In the genomic region with DNA sequence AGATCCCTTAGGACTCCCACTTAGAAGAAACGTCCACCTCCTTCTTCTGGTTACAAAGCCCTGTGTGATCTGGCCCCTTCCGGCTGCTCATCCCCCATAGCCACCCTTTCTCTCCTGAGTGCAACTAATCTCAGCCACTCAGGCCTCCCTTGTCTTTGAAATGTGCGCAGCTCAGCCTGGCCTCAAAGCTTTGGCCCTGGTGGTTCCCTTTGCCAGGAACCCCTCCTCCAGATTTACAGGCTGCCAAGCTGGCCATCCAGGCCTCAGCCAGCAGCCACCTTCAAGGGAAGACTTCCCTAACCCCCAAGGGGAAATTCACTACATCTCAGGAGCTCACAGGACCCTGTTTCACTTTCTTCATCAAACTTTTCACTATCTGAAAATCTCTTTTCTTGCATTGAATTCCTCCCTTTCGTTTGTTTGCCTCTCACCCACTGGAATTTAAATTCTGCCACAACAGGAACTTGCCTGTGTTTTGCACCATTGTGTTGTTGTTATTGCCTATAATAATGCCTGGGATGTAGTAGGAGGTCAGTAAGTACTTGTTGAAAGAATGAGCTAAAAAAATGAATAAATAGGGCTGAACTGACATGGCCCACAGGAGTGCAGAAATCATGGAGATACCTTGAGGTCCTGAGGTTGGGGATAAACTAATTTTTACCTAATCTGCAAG, we compare ENCODE assay signal across 13 cellular contexts.
DNase-seq lines count a peak whose midpoint lies in the region; ATAC-seq, FAIRE-seq and TF ChIP-seq lines count a peak whose summit lies in the region.
"Had no signal": no experiment of that assay in that cellular context is flagged by ENCODE, and none has a peak within 500 bp of the region (broad histone marks: within the 10 kb centered on the region; RNA-seq: fewer than 3 reads in every experiment).

No MANE protein-coding gene starts in this region.

- RAD21 ChIA-PET in GM12878 (lab: Charles Lee; ENCODE audit: unreplicated experiment): no interaction called here

- no peak for TF ChIP-seq CTCF in GM12878 (IDR thresholded peaks at IDR 0.05 in 2 of 3, conservative IDR thresholded peaks at IDR 0.05 in 1 of 3; ENCODE audit: control insufficient read depth in 2 of 3, extremely low read depth in 1 of 3, insufficient read depth in 1 of 3, low read depth in 3 of 3, low read length in 3 of 3)

- peak overlapping the region; percentile 33; the same call in 1 of the 2 replicates for H2AFZ ChIP-seq in GM12878 (ENCODE audit: control insufficient read depth, low read depth, low read length)
- H2AFZ ChIP-seq in mesenchymal stem cell (ENCODE audit: low read depth, low read length): peak overlapping the region; percentile 8

- no peaks in the 10 kb centered on the region for H3K79me1 ChIP-seq in mesenchymal stem cell (replicated peaks; ENCODE audit: low read length, poor library complexity, severe bottlenecking)

- SMC1A ChIA-PET in GM12878 (lab: Charles Lee; ENCODE audit: uncharacterized antibody, unreplicated experiment): no interaction called here

- ATAC-seq in GM12878 (no peak), HG02763 (IDR thresholded peaks at IDR 0.05; ENCODE audit: unreplicated experiment) (no peak)

- intact Hi-C loops in GM12878 (cut with micrococcal nuclease; ENCODE audit: unreplicated experiment): no loop called here

- DNase-seq in M059J (ENCODE audit: low read depth): peak; percentile 44
- DNase-seq in GM12878 (ENCODE audit: low read depth, low spot score): no peak
- no peak for DNase-seq in mesenchymal stem cell
- no peak for DNase-seq in GM03348 (ENCODE audit: low spot score)
- DNase-seq in foreskin melanocyte: no peak
- DNase-seq: activated CD4-positive, alpha-beta T cell treated with anti-CD3 and anti-CD28 coated beads for 4 hours; activated T-cell treated with anti-CD3 and anti-CD28 coated beads for 4 hours; colonic mucosa; esophagus squamous epithelium; NCI-H1417 had no signal

- peak overlapping the region; percentile 88 for H4K8ac ChIP-seq in mesenchymal stem cell (ENCODE audit: low read length)

- no TSS peak for BruUV-seq in GM12878 (replicated peaks; lab: Mats Ljungman, UMichigan)

- H3K36me3 ChIP-seq in GM12878 (ENCODE audit: control insufficient read depth in 2 of 2, insufficient read depth in 2 of 2, low read length in 1 of 2) (no peaks in the 10 kb centered on the region), mesenchymal stem cell (ENCODE audit: control insufficient read depth in 1 of 2, insufficient read depth in 2 of 2, low read depth in 1 of 2, low read length in 2 of 2) (no peaks in the 10 kb centered on the region), subcutaneous abdominal adipose tissue (ENCODE audit: control insufficient read depth in 5 of 5, insufficient read depth in 5 of 5, low read length in 5 of 5) (no peaks in the 10 kb centered on the region)
- H3K36me3 ChIP-seq: colonic mucosa, esophagus squamous epithelium had no signal

- H3K9ac ChIP-seq in GM12878 (ENCODE audit: control insufficient read depth, insufficient read depth, low read length) (no peak overlapping the region), mesenchymal stem cell (ENCODE audit: low read length) (peak overlapping the region; percentile 74), subcutaneous abdominal adipose tissue (ENCODE audit: low read length in 5 of 5) (no peak overlapping the region)

- no peak overlapping the region for H4K91ac ChIP-seq in mesenchymal stem cell (ENCODE audit: low read length)

- WGBS in GM12878 (ENCODE audit: insufficient coverage, insufficient replicate concordance, low lambda C conversion rate, missing lambda C conversion rate): 20% methylated on average over 4 of the region's 4 CpGs
- WGBS in mesenchymal stem cell: 46% methylated on average over 4 of the region's 4 CpGs

- POLR2A ChIA-PET in GM12878 (lab: Charles Lee): no interaction called here

- H3K4me3 ChIP-seq in GM12878 (no peak overlapping the region), mesenchymal stem cell (ENCODE audit: insufficient read depth in 1 of 2, low read depth in 1 of 2, low read length in 2 of 2) (no peak overlapping the region), subcutaneous abdominal adipose tissue (ENCODE audit: low read depth in 1 of 5, low read length in 5 of 5) (no peak overlapping the region)
- H3K4me3 ChIP-seq: colonic mucosa, esophagus squamous epithelium, lung had no signal

- TF ChIP-seq EP300 in GM12878 (IDR thresholded peaks at IDR 0.05; ENCODE audit: borderline replicate concordance in 1 of 2, control insufficient read depth in 1 of 2, low read depth in 2 of 2, low read length in 2 of 2): no peak

- H2BK15ac ChIP-seq in mesenchymal stem cell (ENCODE audit: low read depth, poor library complexity, severe bottlenecking): no peak overlapping the region

- H3K4me1 ChIP-seq in GM12878 (ENCODE audit: control insufficient read depth, insufficient read depth, low read length) (no peaks in the 10 kb centered on the region), mesenchymal stem cell (ENCODE audit: control insufficient read depth, insufficient read depth, low read depth, low read length) (peaks cover 13% of the 10 kb centered on the region), subcutaneous abdominal adipose tissue (ENCODE audit: control insufficient read depth in 5 of 5, insufficient read depth in 5 of 5, low read length in 5 of 5) (peaks cover 0 to 47% (median 7%) of the 10 kb centered on the region in 5 donors)
- H3K4me1 ChIP-seq: colonic mucosa, esophagus squamous epithelium had no signal

- H4K20me1 ChIP-seq in GM12878 (ENCODE audit: control insufficient read depth, insufficient read depth): no peaks in the 10 kb centered on the region

- CTCF ChIA-PET in GM12878 (lab: Yijun Ruan, JAX): interaction anchor here (1.1 kb wide), 1 partner anchor 9 kb away, joined by 3 read pairs; no protein-coding TSS in a partner anchor

- no peaks in the 10 kb centered on the region for H3K79me2 ChIP-seq in GM12878 (ENCODE audit: control insufficient read depth, insufficient read depth, low read length)

- peak overlapping the region; percentile 23 to 62 for H3K18ac ChIP-seq in mesenchymal stem cell (ENCODE audit: low read depth in 1 of 2, low read length in 2 of 2)

- H3K27ac ChIP-seq in GM12878 (ENCODE audit: control insufficient read depth, insufficient read depth): no peak overlapping the region
- H3K27ac ChIP-seq in mesenchymal stem cell (ENCODE audit: low read length, poor library complexity, severe bottlenecking): peak overlapping the region; percentile 72
- peak overlapping the region; percentile 9 for H3K27ac ChIP-seq in subcutaneous abdominal adipose tissue (ENCODE audit: low read depth, low read length)
- H3K27ac ChIP-seq: colonic mucosa had no signal

- H2BK120ac ChIP-seq in mesenchymal stem cell (ENCODE audit: low read depth, low read length): peak overlapping the region; percentile 86

- no peak for TF ChIP-seq POLR2A in GM12878 (IDR thresholded peaks at IDR 0.05; ENCODE audit: low read depth, low read length)

- no peak for TF ChIP-seq RAD21 in GM12878 (IDR thresholded peaks at IDR 0.05; ENCODE audit: insufficient read depth, low read depth, low read length)

- H3K27me3 ChIP-seq in GM12878 (replicated peaks in 1 of 2; ENCODE audit: control insufficient read depth in 2 of 2, insufficient read depth in 2 of 2, low read length in 1 of 2): no peaks in the 10 kb centered on the region
- H3K27me3 ChIP-seq in mesenchymal stem cell (ENCODE audit: control insufficient read depth in 1 of 2, insufficient read depth in 1 of 2, low read length in 2 of 2): no peaks in the 10 kb centered on the region
- peaks cover 0 to 5% (median 0%) of the 10 kb centered on the region in 5 donors for H3K27me3 ChIP-seq in subcutaneous abdominal adipose tissue (ENCODE audit: control insufficient read depth in 5 of 5, insufficient read depth in 4 of 5, low read length in 5 of 5)
- H3K27me3 ChIP-seq: colonic mucosa, esophagus squamous epithelium had no signal

- H3K14ac ChIP-seq in mesenchymal stem cell (ENCODE audit: low read length in 2 of 2): no peak overlapping the region

- H2BK12ac ChIP-seq in mesenchymal stem cell (ENCODE audit: low read length in 2 of 2): peak overlapping the region; percentile 51 to 59

- no peak for FAIRE-seq in GM12878 (lab: Jason Lieb, UNC)

- peak overlapping the region; percentile 94 for H2AK5ac ChIP-seq in mesenchymal stem cell (ENCODE audit: low read length, severe bottlenecking)

- H3K9me3 ChIP-seq in GM12878 (replicated peaks; ENCODE audit: control insufficient read depth, insufficient read depth, low read length) (peaks cover 6% of the 10 kb centered on the region), mesenchymal stem cell (ENCODE audit: control insufficient read depth, low read length) (peaks cover 15% of the 10 kb centered on the region), subcutaneous abdominal adipose tissue (ENCODE audit: control insufficient read depth in 5 of 5, low read length in 5 of 5) (peaks cover 5 to 15% (median 10%) of the 10 kb centered on the region in 5 donors)
- H3K9me3 ChIP-seq: colonic mucosa had no signal

- in situ Hi-C loops in GM12878 (cut with MboI): no loop called here

- H3K4me2 ChIP-seq in GM12878 (ENCODE audit: control insufficient read depth, insufficient read depth): no peak overlapping the region
- H3K4me2 ChIP-seq in mesenchymal stem cell (ENCODE audit: low read length, poor library complexity, severe bottlenecking): no peak overlapping the region

- peak overlapping the region; percentile 29 to 49 for H3K4ac ChIP-seq in mesenchymal stem cell (ENCODE audit: low read depth in 1 of 2, low read length in 2 of 2)

- peak overlapping the region; percentile 31 for H2BK5ac ChIP-seq in mesenchymal stem cell (ENCODE audit: low read depth, low read length, poor library complexity, severe bottlenecking)

- H3K23ac ChIP-seq in mesenchymal stem cell (ENCODE audit: low read length in 2 of 2): no peak overlapping the region

TF ChIP-seq in GM12878, 131 proteins besides CTCF, POLR2A, EP300 and RAD21:
- no peak for TF ChIP-seq MYB (IDR thresholded peaks at IDR 0.05; ENCODE audit: borderline replicate concordance, low read depth, low read length)
TF ChIP-seq in GM12878: peak in this region for 0.
